Comparison of ENCODE assay signal across 19 cellular contexts in the genomic region with DNA sequence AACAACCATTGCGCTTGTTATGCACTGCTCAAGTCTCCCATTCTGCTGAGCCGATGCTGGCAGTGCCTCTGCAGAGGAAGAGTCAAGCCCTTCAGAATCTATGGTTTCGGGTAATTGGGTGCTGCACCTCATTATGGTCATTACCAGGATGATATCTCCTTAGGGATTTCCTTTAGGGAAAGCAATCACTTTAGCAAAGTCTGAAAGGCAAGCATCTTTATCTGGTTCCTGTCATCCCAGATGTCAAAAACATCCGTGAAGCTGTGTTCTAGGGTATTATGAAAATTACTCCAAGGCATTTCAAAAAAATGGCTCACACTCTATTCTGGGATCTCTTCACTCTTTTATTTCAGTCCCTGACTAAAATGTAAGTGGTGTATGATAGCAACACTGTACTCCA.
"Had no signal": no experiment of that assay in that cellular context is flagged by ENCODE, and none has a peak within 500 bp of the region (broad histone marks: within the 10 kb centered on the region; RNA-seq: fewer than 3 reads in every experiment).

No MANE protein-coding gene starts in this region.

- H3K9me3 ChIP-seq: esophagus muscularis mucosa, gastroesophageal sphincter, heart left ventricle, lower lobe of right lung had no signal

- H3K27ac ChIP-seq: coronary artery, dorsolateral prefrontal cortex, esophagus muscularis mucosa, foreskin keratinocyte, gastroesophageal sphincter, heart left ventricle, hepatocyte, left lung, lower lobe of right lung had no signal

- H3K36me3 ChIP-seq: esophagus muscularis mucosa, gastroesophageal sphincter, heart left ventricle, left lung, lower lobe of right lung had no signal

- H2AFZ ChIP-seq: hepatocyte had no signal

- H3K79me2 ChIP-seq: hepatocyte had no signal

- H3K4me3 ChIP-seq: coronary artery, dorsolateral prefrontal cortex, esophagus muscularis mucosa, gastroesophageal sphincter, heart left ventricle, hepatocyte, left lung, lower lobe of right lung, mucosa of descending colon had no signal

- DNase-seq: dermis blood vessel endothelial cell; dorsolateral prefrontal cortex; effector CD4-positive, alpha-beta T cell; effector memory CD4-positive, alpha-beta T cell; foreskin keratinocyte; heart left ventricle; hypothalamus; immature natural killer cell; left cardiac atrium; left lung; left ventricle myocardium superior; lower lobe of right lung; mesenchymal stem cell; mucosa of descending colon; naive B cell had no signal

- H3K27me3 ChIP-seq: dorsolateral prefrontal cortex, esophagus muscularis mucosa, gastroesophageal sphincter, heart left ventricle, hepatocyte, left lung had no signal

- H3K4me2 ChIP-seq: hepatocyte had no signal
